Comparison of ENCODE assay signal across 8 cellular contexts in the genomic region with DNA sequence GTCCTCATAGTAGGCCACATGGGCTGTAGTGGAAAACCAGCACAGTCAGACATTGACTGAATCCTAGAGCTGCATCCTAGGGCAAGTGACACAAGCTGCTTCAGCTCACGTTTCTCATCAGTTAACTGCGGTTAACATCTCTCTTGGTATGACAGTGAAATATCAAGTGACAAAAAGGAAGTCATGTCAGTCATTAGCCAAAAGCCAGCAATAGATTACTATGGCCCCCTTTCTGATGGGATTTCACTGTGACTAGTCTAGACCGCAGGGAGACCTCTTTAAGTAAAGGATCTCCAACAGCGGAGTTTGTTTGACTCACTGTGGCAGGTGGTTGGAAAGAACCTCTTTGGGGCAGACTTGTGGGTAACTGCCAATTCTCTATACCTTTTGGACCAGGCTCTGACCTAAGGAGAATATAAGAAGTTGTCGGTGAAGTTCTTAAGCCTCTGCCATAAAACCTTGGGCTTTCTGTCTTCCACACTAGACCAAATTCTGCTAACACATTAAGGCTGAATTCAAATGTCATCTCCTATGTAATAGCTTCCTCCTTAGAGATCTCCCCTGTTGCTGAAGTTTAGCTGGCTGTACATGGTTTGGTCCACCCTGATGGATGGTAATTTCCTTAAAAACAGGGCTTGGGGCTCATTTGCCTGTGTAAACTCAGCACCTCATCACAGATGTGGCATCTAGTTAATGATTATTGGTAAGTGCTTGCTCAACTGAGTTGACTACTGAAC.
DNase-seq lines count a peak whose midpoint lies in the region; ATAC-seq, FAIRE-seq and TF ChIP-seq lines count a peak whose summit lies in the region.

No MANE protein-coding gene starts in this region.

- H3K27ac ChIP-seq in caudate nucleus (ENCODE audit: low read depth, low read length): peak overlapping the region; percentile 98
- no peak overlapping the region for H3K27ac ChIP-seq in H9 (ENCODE audit: insufficient read length, low read depth, low read length)

- H3K4me2 ChIP-seq in H9 (ENCODE audit: insufficient read depth, insufficient read length, low read length): no peak overlapping the region

- no peak overlapping the region for H3K14ac ChIP-seq in H9 (ENCODE audit: insufficient read depth, low read length)

- no peak overlapping the region for H2BK120ac ChIP-seq in H9 (ENCODE audit: low read depth, low read length, poor library complexity, severe bottlenecking)

- no peaks in the 10 kb centered on the region for H4K20me1 ChIP-seq in H9 (ENCODE audit: control insufficient read depth, insufficient read depth, insufficient read length)

- no peaks in the 10 kb centered on the region for H3K79me2 ChIP-seq in H9 (ENCODE audit: insufficient read depth, low read length)

- H3K4me1 ChIP-seq in H9 (ENCODE audit: insufficient read depth, low read length): peaks cover 8% of the 10 kb centered on the region; the same call in 1 of the 2 replicates

- no peak overlapping the region for H3K23ac ChIP-seq in H9 (ENCODE audit: insufficient read length, low read depth, low read length)

- no peaks in the 10 kb centered on the region; a peak in 1 of 7 replicates for H3K36me3 Mint-ChIP-seq in H9 (ENCODE audit: insufficient read depth in 1 of 3, low read depth in 3 of 3)

- H3K4ac ChIP-seq in H9 (ENCODE audit: low read depth, low read length): no peak overlapping the region

- no peaks in the 10 kb centered on the region for H3K9me3 Mint-ChIP-seq in H9

- no peak overlapping the region for H2AK5ac ChIP-seq in H9 (ENCODE audit: insufficient read length, low read length)

- no peaks in the 10 kb centered on the region for H3K23me2 ChIP-seq in H9 (ENCODE audit: insufficient read length, low read depth, low read length, poor library complexity, severe bottlenecking)

- H3K9ac ChIP-seq in H9 (ENCODE audit: extremely low read depth, insufficient read length, low read length): no peak overlapping the region

- H2BK12ac ChIP-seq in H9 (ENCODE audit: insufficient read length, low read depth, low read length): no peak overlapping the region

- no peak overlapping the region for H2BK20ac ChIP-seq in H9 (ENCODE audit: low read depth, low read length, poor library complexity, severe bottlenecking)

- no peak overlapping the region for H3K56ac ChIP-seq in H9 (ENCODE audit: insufficient read length, low read depth, low read length)

- H3K27me3 ChIP-seq in H9 (ENCODE audit: insufficient read depth, low read length): no peaks in the 10 kb centered on the region

- H3K4me1 Mint-ChIP-seq in H9: peaks cover 26 to 29% of the 10 kb centered on the region in 2 experiments

- no peak overlapping the region for H4K8ac ChIP-seq in H9 (replicated peaks; ENCODE audit: insufficient read length, low read depth, low read length)

- no peak overlapping the region for H2BK15ac ChIP-seq in H9 (ENCODE audit: low read depth, low read length)

- H2BK5ac ChIP-seq in H9 (ENCODE audit: insufficient read length, low read length): no peak overlapping the region

- no peak overlapping the region for H3K4me3 Mint-ChIP-seq in H9

- FAIRE-seq in GM19239 (lab: Jason Lieb, UNC) (peak; percentile 99), RCC 7860 (lab: Jason Lieb, UNC) (no peak)

- DNase-seq in COLO668 (lab: John Stamatoyannopoulos, UW; ENCODE audit: unreplicated experiment) (peak; percentile 4), GM19239 (ENCODE audit: insufficient read length, low spot score) (peak; percentile 40), caudate nucleus (lab: John Stamatoyannopoulos, UW) (no peak), NCI-H1048 (lab: John Stamatoyannopoulos, UW) (no peak), RCC 7860 (ENCODE audit: low spot score) (no peak), mesenteric fat pad (ENCODE audit: low spot score) (no peak), H9 (no peak)

- no peak overlapping the region; a peak in 1 of 7 replicates for H3K27ac Mint-ChIP-seq in H9

- no peak overlapping the region for H3T11ph ChIP-seq in H9 (ENCODE audit: low read length)

- H3K18ac ChIP-seq in H9 (ENCODE audit: insufficient read length, low read depth, low read length): no peak overlapping the region

- no CpG with 5 or more reads among the region's 5 CpGs for WGBS in H9 (ENCODE audit: extremely low coverage, insufficient read length, low lambda C conversion rate)

- no peak overlapping the region for H2AFZ ChIP-seq in H9 (ENCODE audit: low read length)

- H3K9me3 ChIP-seq in H9 (ENCODE audit: control insufficient read depth, low read depth, low read length): no peaks in the 10 kb centered on the region

- ATAC-seq in HG03108 (IDR thresholded peaks at IDR 0.05; ENCODE audit: unreplicated experiment): peak; percentile 62

- no peak overlapping the region for H4K91ac ChIP-seq in H9 (ENCODE audit: insufficient read length, low read depth, low read length)

- no peaks in the 10 kb centered on the region for H3K27me3 Mint-ChIP-seq in H9 (ENCODE audit: low read depth)

- no peak for TF ChIP-seq CTCF in H9 (conservative IDR thresholded peaks at IDR 0.05)

- H4K5ac ChIP-seq in H9 (ENCODE audit: insufficient read length, low read depth, low read length): no peak overlapping the region

- no peaks in the 10 kb centered on the region for H3K79me1 ChIP-seq in H9 (ENCODE audit: insufficient read depth, low read depth, low read length, poor library complexity, severe bottlenecking)

Comparison
In these comparisons a context has a peak if more than half of its experiments do, and no peak if none do; other contexts are left out.
1. DNase-seq: peak in COLO668 (single experiment) and GM19239 (single experiment); none in caudate nucleus (0 of 61), NCI-H1048 (single experiment), RCC 7860 (single experiment), mesenteric fat pad (single experiment) and H9 (single experiment).